ENCODE assay signal across 8 cellular contexts in the genomic region with DNA sequence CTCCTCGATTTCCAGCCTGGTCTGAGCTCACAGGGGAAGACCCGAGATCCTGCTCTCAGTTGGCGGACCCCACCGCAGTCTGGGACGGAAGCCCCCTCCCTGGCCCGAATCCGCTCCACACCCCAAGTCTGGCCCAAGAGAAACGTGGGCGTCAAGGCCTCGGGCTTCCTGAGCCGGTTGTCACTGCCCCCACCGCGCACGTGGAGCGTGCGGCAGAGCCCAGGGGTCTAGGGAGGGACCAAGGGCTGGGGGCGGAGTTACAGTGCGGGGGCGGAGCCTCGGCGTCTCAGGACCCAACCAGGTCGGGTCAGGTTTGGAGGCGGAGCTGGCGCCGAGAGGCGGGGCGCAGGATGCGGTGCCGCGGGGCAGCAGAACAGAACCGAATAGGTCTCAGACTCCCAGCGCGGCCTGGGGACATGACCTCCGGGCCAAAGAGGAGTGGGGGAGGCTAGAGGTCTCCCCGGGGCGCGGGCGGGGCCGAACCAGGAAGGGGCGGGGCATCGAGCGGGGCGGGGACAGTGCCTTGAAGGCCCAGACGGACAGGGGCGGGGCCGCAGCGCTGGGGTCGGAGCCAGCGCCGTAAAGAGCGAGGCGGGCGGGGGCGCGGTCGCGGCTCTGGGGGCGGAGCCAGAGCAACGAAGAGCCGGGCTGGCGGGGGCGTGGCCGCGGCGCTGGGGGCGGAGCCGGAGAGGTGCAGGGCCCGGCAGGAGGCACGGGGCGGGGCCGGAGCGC. TPM values are rescaled to one million over a fixed set of nuclear protein-coding genes. Genes with fewer than 3 reads are reported as not detected.
DNase-seq lines count a peak whose midpoint lies in the region; ATAC-seq and TF ChIP-seq lines count a peak whose summit lies in the region.

No MANE protein-coding gene starts in this region.

- no peak for TF ChIP-seq POLR2A in prostate gland (IDR thresholded peaks at IDR 0.05)

- no peaks in the 10 kb centered on the region for H3K36me3 ChIP-seq in prostate gland

- no peak for TF ChIP-seq CTCF in prostate gland (IDR thresholded peaks at IDR 0.05)

- DNase-seq in NCI-H1105 (lab: John Stamatoyannopoulos, UW) (peak; percentile 74), T-helper 1 cell (peak; percentile 97 to 100 (median 99)), left ventricle myocardium superior (peak; percentile 99), prostate gland (ENCODE audit: low spot score) (peak; percentile 96), ureter (ENCODE audit: low spot score) (peak; percentile 97)

- intact Hi-C loops in left ventricle myocardium superior (cut with micrococcal nuclease) = loop anchor here (5.0 kb wide), 1 partner anchor 75 kb away; no protein-coding TSS in a partner anchor
- intact Hi-C loops in prostate gland (cut with DNase I) = no loop called here

- WGBS in prostate gland = 5% methylated on average over 61 of the region's 72 CpGs

- no peaks in the 10 kb centered on the region for H3K27me3 ChIP-seq in prostate gland (replicated peaks; ENCODE audit: insufficient read depth)

- H3K4me1 ChIP-seq in prostate gland (replicated peaks) = peaks cover 7% of the 10 kb centered on the region

- H3K27ac ChIP-seq in angular gyrus (ENCODE audit: low read depth, low read length) (peak overlapping the region; percentile 82), prostate gland (peak overlapping the region; percentile 69)

- ATAC-seq in HG02610 (IDR thresholded peaks at IDR 0.05; ENCODE audit: unreplicated experiment) (peak; percentile 50), left ventricle myocardium superior (peak; percentile 91)

- H3K9me3 ChIP-seq in prostate gland = no peaks in the 10 kb centered on the region

- H3K4me3 ChIP-seq in GM08714 (ENCODE audit: low read length) = peak overlapping the region; percentile 57; the same call in 1 of the 2 replicates
- H3K4me3 ChIP-seq in prostate gland = peak overlapping the region; percentile 49 to 55

RNA-seq across cellular contexts. Expression of gene ZFPM1, which starts 0.4 kb away (rescaled TPM):
- total RNA-seq in left ventricle myocardium superior = 3.5 TPM
- 10 to 100 TPM in 1 of 2 donors, 1 to 10 TPM in 1; 4.1 to 21.5 TPM for total RNA-seq in prostate gland
- total RNA-seq in ureter = 13.7 TPM

Comparison
In these comparisons a context has a peak if more than half of its experiments do, and no peak if none do; other contexts are left out.
1. Peak in every context shown above with its lines: DNase-seq, ATAC-seq, H3K4me3 ChIP-seq and H3K27ac ChIP-seq.